In genomic region chr1:227789042-227789880, GRCh38 we compare ENCODE assay signal across 10 cellular contexts. TPM values are rescaled to one million over a fixed set of nuclear protein-coding genes. Genes with fewer than 3 reads are reported as not detected.
DNase-seq lines count a peak whose midpoint lies in the region; ATAC-seq, FAIRE-seq and TF ChIP-seq lines count a peak whose summit lies in the region.
"Had no signal": no experiment of that assay in that cellular context is flagged by ENCODE, and none has a peak within 500 bp of the region (broad histone marks: within the 10 kb centered on the region; RNA-seq: fewer than 3 reads in every experiment).

No MANE protein-coding gene starts in this region.

- no peaks in the 10 kb centered on the region for H3K27me3 ChIP-seq in WERI-Rb-1 (ENCODE audit: insufficient read depth, low read depth, severe bottlenecking)
- H3K27me3 ChIP-seq in smooth muscle cell (ENCODE audit: low read depth): peaks cover 9% of the 10 kb centered on the region

- no peaks in the 10 kb centered on the region for H3F3A ChIP-seq in smooth muscle cell (ENCODE audit: low read depth)

- peaks cover 4% of the 10 kb centered on the region for H3K36me3 Mint-ChIP-seq in glutamatergic neuron (ENCODE audit: unreplicated experiment)

- peaks cover 14% of the 10 kb centered on the region for H3K27me3 Mint-ChIP-seq in glutamatergic neuron (ENCODE audit: unreplicated experiment)

- no peak overlapping the region for H2AFZ ChIP-seq in smooth muscle cell (ENCODE audit: low read depth)

- H3K36me3 ChIP-seq in WERI-Rb-1 (no peaks in the 10 kb centered on the region), smooth muscle cell (ENCODE audit: low read depth) (no peaks in the 10 kb centered on the region)

- DNase-seq in DMS 273 (lab: John Stamatoyannopoulos, UW; ENCODE audit: unreplicated experiment) (peak; percentile 65), DMS 273 treated with DMSO at 0.1 percent for 48 hours (lab: John Stamatoyannopoulos, UW) (no peak), WERI-Rb-1 (no peak), glutamatergic neuron (no peak), smooth muscle cell (lab: John Stamatoyannopoulos, UW; ENCODE audit: unreplicated experiment) (no peak), GM12892 (ENCODE audit: insufficient read length) (no peak), AG20443 (ENCODE audit: low spot score) (no peak)

- TF ChIP-seq CTCF in WERI-Rb-1 (IDR thresholded peaks at IDR 0.05; ENCODE audit: low read depth, low read length) (0 out of 2 replicates have a peak, but pooled peaks have one; percentile 13), glutamatergic neuron (IDR thresholded peaks at IDR 0.05; ENCODE audit: partially characterized antibody, unreplicated experiment) (no peak), smooth muscle cell (IDR thresholded peaks at IDR 0.05; ENCODE audit: borderline replicate concordance, insufficient read depth, poor library complexity, severe bottlenecking) (no peak)

- no peak for ATAC-seq in HG03045 (IDR thresholded peaks at IDR 0.05; ENCODE audit: unreplicated experiment)

- H3K27ac ChIP-seq in WERI-Rb-1 (no peak overlapping the region), smooth muscle cell (ENCODE audit: low read depth) (no peak overlapping the region)

- H3K4me3 Mint-ChIP-seq in glutamatergic neuron (ENCODE audit: unreplicated experiment): peak overlapping the region; percentile 83

- no peaks in the 10 kb centered on the region for H4K20me1 ChIP-seq in smooth muscle cell (ENCODE audit: low read depth)

- no peak overlapping the region for H3K27ac Mint-ChIP-seq in glutamatergic neuron (ENCODE audit: unreplicated experiment)

- WGBS in smooth muscle cell (ENCODE audit: low lambda C conversion rate): 54% methylated on average over 17 of the region's 19 CpGs

- H3K9ac ChIP-seq in smooth muscle cell (ENCODE audit: low read depth): no peak overlapping the region

- H3K4me2 ChIP-seq in smooth muscle cell: peak overlapping the region; percentile 91

- no peak for TF ChIP-seq POLR2A in GM12892 (IDR thresholded peaks at IDR 0.05; ENCODE audit: low read depth, low read length)

- peaks cover 3% of the 10 kb centered on the region for H3K9me3 Mint-ChIP-seq in glutamatergic neuron (ENCODE audit: unreplicated experiment)

- no peaks in the 10 kb centered on the region for H3K79me2 ChIP-seq in smooth muscle cell (ENCODE audit: low read depth)

- H3K9me3 ChIP-seq in WERI-Rb-1 (ENCODE audit: severe bottlenecking) (no peaks in the 10 kb centered on the region), smooth muscle cell (replicated peaks; ENCODE audit: low read depth) (no peaks in the 10 kb centered on the region)

- H3K4me1 Mint-ChIP-seq in glutamatergic neuron (ENCODE audit: low read depth, unreplicated experiment): no peaks in the 10 kb centered on the region

- H3K4me3 ChIP-seq in WERI-Rb-1 (ENCODE audit: low read depth, low read length) (no peak overlapping the region; the same call in 1 of the 2 replicates), smooth muscle cell (peak overlapping the region; percentile 50)

- peaks cover 17% of the 10 kb centered on the region for H3K4me1 ChIP-seq in smooth muscle cell (ENCODE audit: low read depth)

- no peak for FAIRE-seq in GM12892 (lab: Jason Lieb, UNC)
- FAIRE-seq: A204.1, TTC549 had no signal

RNA-seq across cellular contexts. Expression of gene PRSS38, which starts 26.2 kb away (rescaled TPM):
- total RNA-seq in glutamatergic neuron (ENCODE audit: unreplicated experiment) (not detected), smooth muscle cell (not detected in 2 replicates)
- polyA plus RNA-seq in smooth muscle cell: not detected in 2 replicates
- not detected for polyA plus RNA-seq in GM12892 (2012; ENCODE audit: missing spikeins)

RNA-seq across cellular contexts. Expression of gene SNAP47, which starts 54.0 kb away (rescaled TPM):
- total RNA-seq in glutamatergic neuron (ENCODE audit: unreplicated experiment): 34.0 TPM
- 26.2 and 27.6 TPM in 2 replicates for total RNA-seq in smooth muscle cell
- polyA plus RNA-seq in smooth muscle cell: 35.6 and 42.4 TPM in 2 replicates
- 22.3 TPM for polyA plus RNA-seq in GM12892 (2012; ENCODE audit: missing spikeins)

RNA-seq across cellular contexts. Expression of gene JMJD4, which starts 54.2 kb away (rescaled TPM):
- total RNA-seq in glutamatergic neuron (ENCODE audit: unreplicated experiment): 26.6 TPM
- 8.5 and 9.0 TPM in 2 replicates for total RNA-seq in smooth muscle cell
- 19.5 and 22.4 TPM in 2 replicates for polyA plus RNA-seq in smooth muscle cell
- polyA plus RNA-seq in GM12892 (2012; ENCODE audit: missing spikeins): 8.5 TPM
